In genomic region chr2:201149821-201150165, GRCh38 we compare ENCODE assay signal across 8 cellular contexts. TPM values are rescaled to one million over a fixed set of nuclear protein-coding genes. Genes with fewer than 3 reads are reported as not detected.
DNase-seq lines count a peak whose midpoint lies in the region; ATAC-seq and TF ChIP-seq lines count a peak whose summit lies in the region.
"Not testable (repeated sequence)": the region's sequence is repeated elsewhere in the genome, so short reads cannot be mapped to it uniquely, and the experiment has no call there.

No MANE protein-coding gene starts in this region.

- POLR2A ChIA-PET in Caco-2 (lab: Charles Lee): interaction anchor here (0.8 kb wide), 1 partner anchor 23 kb away, joined by 3 read pairs; no protein-coding TSS in a partner anchor
- POLR2A ChIA-PET in WTC11 (lab: Charles Lee): not testable (repeated sequence)

- H3K4me3 ChIP-seq in Caco-2 (ENCODE audit: low read depth, low read length); brain microvascular endothelial cell (ENCODE audit: low read depth, low read length); esophagus squamous epithelium; thyroid gland (replicated peaks in 1 of 3): not testable (repeated sequence)

- not testable (repeated sequence) for H3K36me3 ChIP-seq in Caco-2 (ENCODE audit: control insufficient read depth, insufficient read depth, low read length)
- H3K36me3 ChIP-seq in brain microvascular endothelial cell (replicated peaks) (peaks cover 39% of the 10 kb centered on the region), esophagus squamous epithelium (peaks cover 16 to 90% (median 20%) of the 10 kb centered on the region in 3 donors), thyroid gland (peaks cover 30 to 47% of the 10 kb centered on the region in 2 donors)

- H3K27ac Mint-ChIP-seq in Caco-2 (ENCODE audit: unreplicated experiment) (peak overlapping the region; percentile 79), WTC11 (peak overlapping the region; percentile 53; the same call in 1 of the 2 replicates)
- H3K27ac Mint-ChIP-seq in natural killer cell treated with Interleukin-12 subunit alpha and Interleukin-12 subunit beta and Interleukin-15 and Interleukin-18, amount 100 ng/mL, for 72 hours: peak overlapping the region; percentile 95 to 98

- intact Hi-C loops in Caco-2 (cut with micrococcal nuclease; ENCODE audit: unreplicated experiment): loop anchor here (1.0 to 2.0 kb wide), 2 partner anchors 9 to 141 kb away; no protein-coding TSS in a partner anchor
- intact Hi-C loops in esophagus squamous epithelium (cut with DNase I); thyroid gland (cut with DNase I): not testable (repeated sequence)

- H3K27me3 ChIP-seq in Caco-2 (replicated peaks; ENCODE audit: control insufficient read depth, insufficient read depth, low read length); brain microvascular endothelial cell (replicated peaks); esophagus squamous epithelium; thyroid gland: not testable (repeated sequence)

- H3K4me1 ChIP-seq in Caco-2: peaks cover 72% of the 10 kb centered on the region
- H3K4me1 ChIP-seq in esophagus squamous epithelium: peaks cover 0 to 45% (median 31%) of the 10 kb centered on the region in 3 donors
- peaks cover 30 to 48% of the 10 kb centered on the region in 2 donors for H3K4me1 ChIP-seq in thyroid gland

- not testable (repeated sequence) for H3K9me3 ChIP-seq in Caco-2, esophagus squamous epithelium, thyroid gland

- TF ChIP-seq POLR2A in esophagus squamous epithelium (IDR thresholded peaks at IDR 0.05); thyroid gland (IDR thresholded peaks at IDR 0.05): not testable (repeated sequence)

- peaks cover 70% of the 10 kb centered on the region for H3K36me3 Mint-ChIP-seq in Caco-2 (ENCODE audit: insufficient read depth, unreplicated experiment)
- not testable (repeated sequence) for H3K36me3 Mint-ChIP-seq in WTC11
- peaks cover 55% of the 10 kb centered on the region for H3K36me3 Mint-ChIP-seq in natural killer cell treated with Interleukin-12 subunit alpha and Interleukin-12 subunit beta and Interleukin-15 and Interleukin-18, amount 100 ng/mL, for 72 hours

- CTCF ChIA-PET in Caco-2 (lab: Charles Lee): interaction anchor here (1.0 kb wide), 1 partner anchor 8 kb away, joined by 3 read pairs; no protein-coding TSS in a partner anchor
- CTCF ChIA-PET in WTC11 (lab: Charles Lee): interaction anchor here (0.6 to 0.7 kb wide), 2 partner anchors 83 to 186 kb away, joined by 3 read pairs; no protein-coding TSS in a partner anchor

- DNase-seq in Caco-2: peak; percentile 62 to 87
- peak; percentile 83 for DNase-seq in LoVo (ENCODE audit: low spot score)
- not testable (repeated sequence) for DNase-seq in WTC11 (ENCODE audit: low spot score); esophagus squamous epithelium (lab: John Stamatoyannopoulos, UW); natural killer cell treated with Interleukin-12 subunit alpha and Interleukin-12 subunit beta and Interleukin-15 and Interleukin-18, amount 100 ng/mL, for 72 hours (ENCODE audit: low spot score); thyroid gland
- DNase-seq in brain microvascular endothelial cell: peak; percentile 74
- peak; percentile 98 for DNase-seq in kidney tubule cell (ENCODE audit: low spot score)

- ATAC-seq in WTC11; natural killer cell treated with Interleukin-12 subunit alpha and Interleukin-12 subunit beta and Interleukin-15 and Interleukin-18, amount 100 ng/mL, for 72 hours: not testable (repeated sequence)

- in situ Hi-C loops in brain microvascular endothelial cell (cut with HindIII; ENCODE audit: low pct_ligation_motif_present, low sequenced_read_pairs): not testable (repeated sequence)

- peak overlapping the region; percentile 42 for H3K4me3 Mint-ChIP-seq in Caco-2 (ENCODE audit: unreplicated experiment)
- not testable (repeated sequence) for H3K4me3 Mint-ChIP-seq in WTC11
- H3K4me3 Mint-ChIP-seq in natural killer cell treated with Interleukin-12 subunit alpha and Interleukin-12 subunit beta and Interleukin-15 and Interleukin-18, amount 100 ng/mL, for 72 hours: peak overlapping the region; percentile 83

- H3K27ac ChIP-seq in brain microvascular endothelial cell: peak overlapping the region; percentile 98
- peak overlapping the region; percentile 70 to 77 (median 73) for H3K27ac ChIP-seq in esophagus squamous epithelium
- peak overlapping the region; percentile 83 to 89 (median 88) for H3K27ac ChIP-seq in thyroid gland

- not testable (repeated sequence) for TF ChIP-seq CTCF in Caco-2 (IDR thresholded peaks at IDR 0.05; ENCODE audit: insufficient read depth in 1 of 2, low read depth in 1 of 2, low read length in 1 of 2, severe bottlenecking in 1 of 2, unreplicated experiment in 1 of 2); WTC11 (IDR thresholded peaks at IDR 0.05); brain microvascular endothelial cell (IDR thresholded peaks at IDR 0.05; ENCODE audit: low read depth, low read length, missing control alignments); esophagus squamous epithelium (IDR thresholded peaks at IDR 0.05); thyroid gland (IDR thresholded peaks at IDR 0.05)

- peaks cover 37% of the 10 kb centered on the region for H3K4me1 Mint-ChIP-seq in Caco-2 (ENCODE audit: low read depth, unreplicated experiment)
- not testable (repeated sequence) for H3K4me1 Mint-ChIP-seq in WTC11
- H3K4me1 Mint-ChIP-seq in natural killer cell treated with Interleukin-12 subunit alpha and Interleukin-12 subunit beta and Interleukin-15 and Interleukin-18, amount 100 ng/mL, for 72 hours (ENCODE audit: low read depth in 2 of 2): peaks cover 55 to 57% of the 10 kb centered on the region in 2 donors

- WGBS in esophagus squamous epithelium, 2 donors: 87 to 93% methylated on average over 2 to 3 of the region's 8 CpGs
- 92 to 98% methylated on average over 6 of the region's 8 CpGs for WGBS in thyroid gland, 2 donors

- not testable (repeated sequence) for H3K27me3 Mint-ChIP-seq in Caco-2 (ENCODE audit: insufficient read depth, unreplicated experiment); WTC11 (ENCODE audit: low read depth); natural killer cell treated with Interleukin-12 subunit alpha and Interleukin-12 subunit beta and Interleukin-15 and Interleukin-18, amount 100 ng/mL, for 72 hours

- BruUV-seq in Caco-2 (replicated peaks; lab: Mats Ljungman, UMichigan): not testable (repeated sequence)

- H3K9me3 Mint-ChIP-seq in Caco-2 (ENCODE audit: unreplicated experiment); WTC11; natural killer cell treated with Interleukin-12 subunit alpha and Interleukin-12 subunit beta and Interleukin-15 and Interleukin-18, amount 100 ng/mL, for 72 hours: not testable (repeated sequence)

RNA-seq across cellular contexts. Expression of gene CASP10, which starts 33.1 kb away (rescaled TPM):
- total RNA-seq in Caco-2 (2022): 5.8 and 5.9 TPM in 2 replicates
- total RNA-seq in WTC11 (2021): 2.8 to 2.9 TPM (median 2.8 TPM) in 3 replicates
- total RNA-seq in esophagus squamous epithelium: 10 to 100 TPM in 3 of 4 donors, 1 to 10 TPM in 1; 9.0 to 22.0 (median 15.0) TPM
- 10 to 100 TPM; 17.5 to 23.0 TPM for total RNA-seq in natural killer cell treated with Interleukin-12 subunit alpha and Interleukin-12 subunit beta and Interleukin-15 and Interleukin-18, amount 100 ng/mL, for 72 hours
- 10 to 100 TPM; 12.4 to 23.0 (median 20.0) TPM for total RNA-seq in thyroid gland

RNA-seq across cellular contexts. Expression of gene CFLAR, which starts 33.8 kb away (rescaled TPM):
- total RNA-seq in Caco-2 (2022): 56.4 and 62.6 TPM in 2 replicates
- 18.2 to 21.5 TPM (median 19.9 TPM) in 3 replicates for total RNA-seq in WTC11 (2021)
- total RNA-seq in esophagus squamous epithelium: 100 to 1,000 TPM in 2 of 4 donors, 10 to 100 TPM in 2; 71.9 to 132 (median 114) TPM
- 100 to 1,000 TPM; 366 to 438 TPM for total RNA-seq in natural killer cell treated with Interleukin-12 subunit alpha and Interleukin-12 subunit beta and Interleukin-15 and Interleukin-18, amount 100 ng/mL, for 72 hours
- 100 to 1,000 TPM; 157 to 492 (median 249) TPM for total RNA-seq in thyroid gland
